In genomic region chr3:113153499-113154107, GRCh38 we compare ENCODE assay signal across 16 cellular contexts. TPM values are rescaled to one million over a fixed set of nuclear protein-coding genes. Genes with fewer than 3 reads are reported as not detected.
A peak's percentile ranks its signal among the peaks of the same experiment; 100 is the strongest.
DNase-seq lines count a peak whose midpoint lies in the region; ATAC-seq, FAIRE-seq and TF ChIP-seq lines count a peak whose summit lies in the region.
"Had no signal": no experiment of that assay in that cellular context is flagged by ENCODE, and none has a peak within 500 bp of the region (broad histone marks: within the 10 kb centered on the region; RNA-seq: fewer than 3 reads in every experiment).

No MANE protein-coding gene starts in this region.

- no peaks in the 10 kb centered on the region for H3K36me3 Mint-ChIP-seq in activated naive CD4-positive, alpha-beta T cell treated with anti-CD3 and anti-CD28 coated beads, Interleukin-2, amount 50 U/mL, for 72 hours

- no peak for TF ChIP-seq POLR2A in testis (IDR thresholded peaks at IDR 0.05)

- DNase-seq in osteoblast (ENCODE audit: insufficient read length, low spot score, missing footprints) (no peak), kidney (no peak), testis (no peak)
- DNase-seq in activated CD8-positive, alpha-beta memory T cell treated with anti-CD3 and anti-CD28 coated beads, Interleukin-2, amount 50 U/mL, for 4 hours, result no peak
- no peak for DNase-seq in activated naive CD4-positive, alpha-beta T cell treated with anti-CD3 and anti-CD28 coated beads, Interleukin-2, amount 50 U/mL, for 72 hours (ENCODE audit: low spot score in 2 of 2)
- DNase-seq: activated CD8-positive, alpha-beta T cell treated with anti-CD3 and anti-CD28 coated beads for 36 hours; COR-L47; NCI-H2029 treated with DMSO at 0.1 percent for 48 hours; stimulated activated CD8-positive, alpha-beta memory T cell treated with anti-CD3 and anti-CD28 coated beads, Interleukin-4, amount 100 ng/mL, for 48 hours had no signal

- no peaks in the 10 kb centered on the region for H3K9me3 ChIP-seq in osteoblast (ENCODE audit: low read depth, low read length)
- no peaks in the 10 kb centered on the region for H3K9me3 ChIP-seq in kidney (ENCODE audit: control insufficient read depth in 1 of 2, low read length in 2 of 2)
- no peaks in the 10 kb centered on the region for H3K9me3 ChIP-seq in testis
- H3K9me3 ChIP-seq: right atrium auricular region, SJSA1 had no signal

- no peaks in the 10 kb centered on the region for H3K9me3 Mint-ChIP-seq in activated naive CD4-positive, alpha-beta T cell treated with anti-CD3 and anti-CD28 coated beads, Interleukin-2, amount 50 U/mL, for 72 hours
- H3K9me3 Mint-ChIP-seq: activated CD8-positive, alpha-beta T cell treated with anti-CD3 and anti-CD28 coated beads for 36 hours had no signal

- FAIRE-seq in kidney (lab: Jason Lieb, UNC), result no peak
- FAIRE-seq: astrocyte had no signal

- no peaks in the 10 kb centered on the region for H3K27me3 ChIP-seq in osteoblast (ENCODE audit: insufficient read depth, low read length)
- H3K27me3 ChIP-seq in testis, result no peaks in the 10 kb centered on the region
- H3K27me3 ChIP-seq: right atrium auricular region, SJSA1 had no signal

- H3K4me3 ChIP-seq in osteoblast (ENCODE audit: insufficient read depth, low read length), result no peak overlapping the region
- no peak overlapping the region for H3K4me3 ChIP-seq in kidney (ENCODE audit: low read length in 2 of 2)
- no peak overlapping the region for H3K4me3 ChIP-seq in testis
- H3K4me3 ChIP-seq: right atrium auricular region, SJSA1 had no signal

- ATAC-seq in GM18873 (IDR thresholded peaks at IDR 0.05; ENCODE audit: low FRiP score, unreplicated experiment) (peak; percentile 88), HG02610 (IDR thresholded peaks at IDR 0.05; ENCODE audit: unreplicated experiment) (peak; percentile 81), HG03565 (IDR thresholded peaks at IDR 0.05; ENCODE audit: unreplicated experiment) (peak; percentile 68)
- ATAC-seq in activated naive CD4-positive, alpha-beta T cell treated with anti-CD3 and anti-CD28 coated beads, Interleukin-2, amount 50 U/mL, for 72 hours, result no peak
- ATAC-seq: activated CD8-positive, alpha-beta T cell treated with anti-CD3 and anti-CD28 coated beads for 36 hours; esophagus mucosa had no signal

- no peak for TF ChIP-seq CTCF in osteoblast (IDR thresholded peaks at IDR 0.05; ENCODE audit: extremely low read depth, low read depth, low read length)
- no peak for TF ChIP-seq CTCF in kidney (IDR thresholded peaks at IDR 0.05; ENCODE audit: borderline replicate concordance, extremely low read depth, insufficient read depth)
- TF ChIP-seq CTCF in testis (IDR thresholded peaks at IDR 0.05), result no peak

- intact Hi-C loops in kidney (cut with DNase I) (no loop called here), testis (cut with DNase I; ENCODE audit: low total_unique reads) (no loop called here)

- H3K27ac ChIP-seq in osteoblast (ENCODE audit: low read depth, low read length) (no peak overlapping the region), kidney (ENCODE audit: low read depth in 2 of 2, low read length in 2 of 2) (peak overlapping the region in 1 of 2 donors; percentile 52), testis (no peak overlapping the region)
- H3K27ac ChIP-seq: right atrium auricular region, SJSA1 had no signal

- H2AFZ ChIP-seq in osteoblast (ENCODE audit: low read length), result peak overlapping the region; percentile 72

- peak overlapping the region; percentile 34 for H3K4me2 ChIP-seq in osteoblast (ENCODE audit: insufficient read depth, low read length)

- no peaks in the 10 kb centered on the region for H4K20me1 ChIP-seq in osteoblast (ENCODE audit: insufficient read depth, low read length)

- no peaks in the 10 kb centered on the region for H3K79me2 ChIP-seq in osteoblast (ENCODE audit: insufficient read depth, low read length)

- H3K27ac Mint-ChIP-seq in activated naive CD4-positive, alpha-beta T cell treated with anti-CD3 and anti-CD28 coated beads, Interleukin-2, amount 50 U/mL, for 72 hours, result no peak overlapping the region
- H3K27ac Mint-ChIP-seq: activated CD8-positive, alpha-beta T cell treated with anti-CD3 and anti-CD28 coated beads for 36 hours had no signal

- H3K36me3 ChIP-seq in osteoblast (ENCODE audit: insufficient read depth, low read length) (no peaks in the 10 kb centered on the region), kidney (ENCODE audit: control insufficient read depth in 1 of 2, insufficient read depth in 2 of 2, low read length in 2 of 2) (no peaks in the 10 kb centered on the region), testis (ENCODE audit: low read depth, missing control alignments) (no peaks in the 10 kb centered on the region)
- H3K36me3 ChIP-seq: right atrium auricular region, SJSA1 had no signal

- WGBS in testis, 2 donors, result 89 to 95% methylated on average over 3 of the region's 3 CpGs

- H3K9ac ChIP-seq in kidney (ENCODE audit: low read length in 2 of 2), result no peak overlapping the region

- H3K4me1 ChIP-seq in osteoblast (ENCODE audit: insufficient read depth, low read length) (no peaks in the 10 kb centered on the region), kidney (ENCODE audit: control insufficient read depth in 1 of 2, insufficient read depth in 1 of 2, low read depth in 1 of 2, low read length in 2 of 2) (peaks cover 13% of the 10 kb centered on the region in 2 donors), testis (peaks cover 11% of the 10 kb centered on the region)
- H3K4me1 ChIP-seq: right atrium auricular region, SJSA1 had no signal

RNA-seq across cellular contexts. Expression of gene BOC, which starts 57.8 kb away (rescaled TPM):
- total RNA-seq in osteoblast (22.8 and 29.2 TPM in 2 replicates), kidney (22.2 TPM), testis (10 to 100 TPM; 24.5 to 33.6 TPM)
- polyA plus RNA-seq in kidney (ENCODE audit: insufficient read depth, low read depth, low replicate concordance) (6.1 TPM), testis (ENCODE audit: insufficient read depth, low read depth, low replicate concordance) (28.4 TPM)
- under 1 TPM in 1 of 2 donors, not detected in 1; 0.62 TPM for total RNA-seq in activated naive CD4-positive, alpha-beta T cell treated with anti-CD3 and anti-CD28 coated beads, Interleukin-2, amount 50 U/mL, for 72 hours

Comparison
In these comparisons a context has a peak if more than half of its experiments do, and no peak if none do; other contexts are left out.
1. ATAC-seq: peak in GM18873 (single experiment), HG02610 (single experiment) and HG03565 (single experiment); none in activated naive CD4-positive, alpha-beta T cell treated with anti-CD3 and anti-CD28 coated beads, Interleukin-2, amount 50 U/mL, for 72 hours (0 of 2).
2. RNA of gene BOC, which starts 57.8 kb away (total RNA-seq): 24.5 to 33.6 TPM in testis, 22.8 to 29.2 TPM in osteoblast and 22.2 TPM in kidney (single experiment); 0.62 TPM in activated naive CD4-positive, alpha-beta T cell treated with anti-CD3 and anti-CD28 coated beads, Interleukin-2, amount 50 U/mL, for 72 hours; every median in the first group is over 10 times any median in the second.